In the genomic region with DNA sequence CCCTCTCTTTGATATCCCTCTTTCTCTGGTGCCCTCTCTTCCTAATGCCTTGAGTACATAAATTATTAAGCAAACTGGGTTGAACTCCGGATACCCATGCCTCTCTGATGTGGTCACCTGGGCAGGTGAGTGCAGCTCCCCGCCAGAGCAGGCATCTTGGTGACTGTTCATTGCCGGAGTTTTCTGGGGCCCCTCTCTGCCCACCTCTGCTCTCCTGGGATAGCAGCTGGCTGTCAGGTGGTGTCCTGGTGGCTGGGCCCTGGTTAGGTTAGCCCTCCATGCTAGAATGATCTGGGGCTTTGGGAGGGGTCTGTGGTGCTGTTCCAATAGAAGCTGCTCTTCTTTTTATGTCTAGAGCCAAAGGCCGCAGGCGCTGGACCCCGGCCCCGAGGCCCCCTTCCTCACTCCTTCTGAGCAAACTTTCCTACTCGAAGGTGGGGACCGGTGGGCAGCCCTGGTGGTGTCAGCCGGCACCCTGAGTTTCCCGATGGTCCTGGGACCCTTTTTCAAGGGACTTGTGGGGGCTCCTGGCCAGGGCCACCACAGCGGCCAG, we compare ENCODE assay signal across 32 cellular contexts. TPM values are rescaled to one million over a fixed set of nuclear protein-coding genes. Genes with fewer than 3 reads are reported as not detected.
A peak's percentile ranks its signal among the peaks of the same experiment; 100 is the strongest.
DNase-seq lines count a peak whose midpoint lies in the region; ATAC-seq and TF ChIP-seq lines count a peak whose summit lies in the region.
"Had no signal": no experiment of that assay in that cellular context is flagged by ENCODE, and none has a peak within 500 bp of the region (broad histone marks: within the 10 kb centered on the region; RNA-seq: fewer than 3 reads in every experiment).

No MANE protein-coding gene starts in this region.

- H3K4me1 Mint-ChIP-seq in activated naive CD4-positive, alpha-beta T cell treated with anti-CD3 and anti-CD28 coated beads, Interleukin-2, amount 10 ng/mL, durations not matched to agents 7 days and 5 days: peaks cover 4% of the 10 kb centered on the region
- H3K4me1 Mint-ChIP-seq in activated naive CD4-positive, alpha-beta T cell treated with anti-CD3 and anti-CD28 coated beads for 36 hours (ENCODE audit: low read depth): peaks cover 4% of the 10 kb centered on the region
- peaks cover 6% of the 10 kb centered on the region for H3K4me1 Mint-ChIP-seq in type B pancreatic cell (ENCODE audit: unreplicated experiment)

- peaks cover 30% of the 10 kb centered on the region for H3K27me3 Mint-ChIP-seq in activated naive CD4-positive, alpha-beta T cell treated with anti-CD3 and anti-CD28 coated beads, Interleukin-2, amount 10 ng/mL, durations not matched to agents 7 days and 5 days
- peaks cover 16% of the 10 kb centered on the region for H3K27me3 Mint-ChIP-seq in activated naive CD4-positive, alpha-beta T cell treated with anti-CD3 and anti-CD28 coated beads for 36 hours (ENCODE audit: low read depth)
- H3K27me3 Mint-ChIP-seq in type B pancreatic cell: peaks cover 30% of the 10 kb centered on the region

- no peak overlapping the region for H3K27ac Mint-ChIP-seq in activated naive CD4-positive, alpha-beta T cell treated with anti-CD3 and anti-CD28 coated beads, Interleukin-2, amount 10 ng/mL, durations not matched to agents 7 days and 5 days
- H3K27ac Mint-ChIP-seq in activated naive CD4-positive, alpha-beta T cell treated with anti-CD3 and anti-CD28 coated beads for 36 hours: no peak overlapping the region
- no peak overlapping the region for H3K27ac Mint-ChIP-seq in type B pancreatic cell
- H3K27ac Mint-ChIP-seq: activated naive CD8-positive, alpha-beta T cell treated with anti-CD3 and anti-CD28 coated beads, Interleukin-2, amount 10 ng/mL, durations not matched to agents 7 days and 5 days; mesothelial cell of epicardium; naive B cell; stimulated activated effector memory CD8-positive, alpha-beta T cell treated with anti-CD3 and anti-CD28 coated beads, Interleukin-12 subunit alpha, Interleukin-12 subunit beta, amount 100 ng/mL, for 72 hours had no signal

- no peak overlapping the region for H3K4me3 Mint-ChIP-seq in activated naive CD4-positive, alpha-beta T cell treated with anti-CD3 and anti-CD28 coated beads, Interleukin-2, amount 10 ng/mL, durations not matched to agents 7 days and 5 days
- H3K4me3 Mint-ChIP-seq in activated naive CD4-positive, alpha-beta T cell treated with anti-CD3 and anti-CD28 coated beads for 36 hours: no peak overlapping the region
- peak overlapping the region; percentile 34 for H3K4me3 Mint-ChIP-seq in type B pancreatic cell
- H3K4me3 Mint-ChIP-seq: activated naive CD8-positive, alpha-beta T cell treated with anti-CD3 and anti-CD28 coated beads, Interleukin-2, amount 10 ng/mL, durations not matched to agents 7 days and 5 days; mesothelial cell of epicardium; naive B cell; stimulated activated effector memory CD8-positive, alpha-beta T cell treated with anti-CD3 and anti-CD28 coated beads, Interleukin-12 subunit alpha, Interleukin-12 subunit beta, amount 100 ng/mL, for 72 hours had no signal

- H3K27ac ChIP-seq in VCaP: peak overlapping the region; percentile 98
- H3K27ac ChIP-seq: A549, KMS-11, neutrophil, psoas muscle, upper lobe of right lung had no signal

- no peaks in the 10 kb centered on the region for H3K36me3 Mint-ChIP-seq in activated naive CD4-positive, alpha-beta T cell treated with anti-CD3 and anti-CD28 coated beads, Interleukin-2, amount 10 ng/mL, durations not matched to agents 7 days and 5 days
- no peaks in the 10 kb centered on the region for H3K36me3 Mint-ChIP-seq in activated naive CD4-positive, alpha-beta T cell treated with anti-CD3 and anti-CD28 coated beads for 36 hours (ENCODE audit: low read depth)
- no peaks in the 10 kb centered on the region for H3K36me3 Mint-ChIP-seq in type B pancreatic cell
- H3K36me3 Mint-ChIP-seq: activated naive CD8-positive, alpha-beta T cell treated with anti-CD3 and anti-CD28 coated beads, Interleukin-2, amount 10 ng/mL, durations not matched to agents 7 days and 5 days; mesothelial cell of epicardium; stimulated activated effector memory CD8-positive, alpha-beta T cell treated with anti-CD3 and anti-CD28 coated beads, Interleukin-12 subunit alpha, Interleukin-12 subunit beta, amount 100 ng/mL, for 72 hours had no signal

- peak; percentile 8 for ATAC-seq in left lobe of liver
- ATAC-seq: A549; esophagus mucosa; psoas muscle; stimulated activated effector memory CD8-positive, alpha-beta T cell treated with anti-CD3 and anti-CD28 coated beads, Interleukin-12 subunit alpha, Interleukin-12 subunit beta, amount 100 ng/mL, for 72 hours had no signal

- intact Hi-C loops in activated naive CD4-positive, alpha-beta T cell treated with anti-CD3 and anti-CD28 coated beads for 36 hours (cut with micrococcal nuclease): no loop called here

- CTCF ChIA-PET in activated naive CD4-positive, alpha-beta T cell treated with anti-CD3 and anti-CD28 coated beads, Interleukin-2, amount 10 ng/mL, durations not matched to agents 7 days and 5 days (lab: Charles Lee): interaction anchor here (1.1 kb wide), 1 partner anchor 10 kb away, joined by 3 read pairs; no protein-coding TSS in a partner anchor
- CTCF ChIA-PET in activated naive CD4-positive, alpha-beta T cell treated with anti-CD3 and anti-CD28 coated beads for 36 hours (lab: Charles Lee): interaction anchor here (0.6 kb wide), 1 partner anchor 12 kb away, joined by 3 read pairs; no protein-coding TSS in a partner anchor

- DNase-seq in activated naive CD4-positive, alpha-beta T cell treated with anti-CD3 and anti-CD28 coated beads, Interleukin-2, amount 10 ng/mL, durations not matched to agents 7 days and 5 days: peak; percentile 11
- no peak for DNase-seq in activated naive CD4-positive, alpha-beta T cell treated with anti-CD3 and anti-CD28 coated beads for 36 hours
- no peak for DNase-seq in left lobe of liver (ENCODE audit: low spot score)
- DNase-seq in type B pancreatic cell (ENCODE audit: extremely low spot score, unreplicated experiment): no peak
- no peak for DNase-seq in NCI-H526 (lab: John Stamatoyannopoulos, UW)
- no peak for DNase-seq in DMS53 (lab: John Stamatoyannopoulos, UW)
- no peak for DNase-seq in stimulated activated CD4-positive, alpha-beta T cell treated with anti-CD3 and anti-CD28 coated beads, Interleukin-1b, Interleukin-23, amount 100 ng/mL, for 48 hours
- DNase-seq: activated CD4-positive, alpha-beta T cell treated with anti-CD3 and anti-CD28 coated beads, Interleukin-2, amount 50 U/mL, for 48 hours; activated CD4-positive, CD25-positive, alpha-beta regulatory T cell treated with anti-CD3 and anti-CD28 coated beads, Interleukin-2, amount 50 U/mL, for 72 hours; activated effector memory CD4-positive, alpha-beta T cell treated with Interleukin-2 at 50 U/mL for 16 hours; AML-193; aorta; central memory CD4-positive, alpha-beta T cell; foreskin fibroblast; naive B cell; NCI-H1436; NCI-H226; PC-3; psoas muscle; stimulated activated CD4-positive, alpha-beta T cell treated with anti-CD3 and anti-CD28 coated beads, Interleukin-4, amount 100 ng/mL, for 4 hours; T-helper 2 cell had no signal

- H3K9me3 Mint-ChIP-seq in activated naive CD4-positive, alpha-beta T cell treated with anti-CD3 and anti-CD28 coated beads, Interleukin-2, amount 10 ng/mL, durations not matched to agents 7 days and 5 days: no peaks in the 10 kb centered on the region
- no peaks in the 10 kb centered on the region for H3K9me3 Mint-ChIP-seq in activated naive CD4-positive, alpha-beta T cell treated with anti-CD3 and anti-CD28 coated beads for 36 hours
- H3K9me3 Mint-ChIP-seq in type B pancreatic cell: no peaks in the 10 kb centered on the region
- H3K9me3 Mint-ChIP-seq: activated naive CD8-positive, alpha-beta T cell treated with anti-CD3 and anti-CD28 coated beads, Interleukin-2, amount 10 ng/mL, durations not matched to agents 7 days and 5 days; mesothelial cell of epicardium; stimulated activated effector memory CD8-positive, alpha-beta T cell treated with anti-CD3 and anti-CD28 coated beads, Interleukin-12 subunit alpha, Interleukin-12 subunit beta, amount 100 ng/mL, for 72 hours had no signal

- TF ChIP-seq CTCF in VCaP (conservative IDR thresholded peaks at IDR 0.05) (no peak), type B pancreatic cell (conservative IDR thresholded peaks at IDR 0.05) (no peak)

RNA-seq across cellular contexts. Expression of a gene that starts 4.9 kb away (rescaled TPM):
- total RNA-seq in activated naive CD4-positive, alpha-beta T cell treated with anti-CD3 and anti-CD28 coated beads for 36 hours: not detected
- total RNA-seq in left lobe of liver (0.93 TPM), type B pancreatic cell (ENCODE audit: low replicate concordance) (not detected in 2 replicates)
- total RNA-seq: aorta, H1, liver, PC-3 had no signal

RNA-seq across cellular contexts. Expression of a gene that starts 53.2 kb away (rescaled TPM):
- 1 to 10 TPM; 1.5 to 2.7 TPM for total RNA-seq in activated naive CD4-positive, alpha-beta T cell treated with anti-CD3 and anti-CD28 coated beads for 36 hours
- 7.7 TPM for total RNA-seq in left lobe of liver
- total RNA-seq in type B pancreatic cell (ENCODE audit: low replicate concordance): 0.45 and 3.4 TPM in 2 replicates
- total RNA-seq: PC-3 had no signal
